27 cellular contexts compared by ENCODE assay signal in the genomic region with DNA sequence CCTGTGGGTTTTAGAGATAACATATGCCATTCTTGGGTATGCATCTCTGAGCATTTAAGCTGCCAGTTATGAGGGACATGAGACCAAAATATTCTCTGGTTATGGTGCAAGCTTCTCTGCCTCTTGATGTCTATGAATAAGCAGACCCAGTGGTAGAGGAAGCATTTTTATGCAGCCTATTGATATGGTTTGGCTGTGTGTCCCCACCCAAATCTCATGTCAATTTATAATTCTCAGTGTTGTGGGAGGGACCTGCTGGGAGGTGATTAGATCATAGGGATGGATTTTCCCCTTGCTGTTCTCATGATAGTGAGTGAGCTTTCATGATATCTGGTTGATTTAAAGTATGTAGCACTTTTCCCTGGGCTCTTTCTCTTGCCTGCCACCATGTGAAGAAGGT.
"Had no signal": no experiment of that assay in that cellular context is flagged by ENCODE, and none has a peak within 500 bp of the region (broad histone marks: within the 10 kb centered on the region; RNA-seq: fewer than 3 reads in every experiment).

No MANE protein-coding gene starts in this region.

- H3K4me1 Mint-ChIP-seq: mesothelial cell of epicardium had no signal

- H3K4me1 ChIP-seq: right lobe of liver, upper lobe of right lung had no signal

- H3K9me3 ChIP-seq: lower lobe of right lung, ovary, right atrium auricular region, right lobe of liver, suprapubic skin, thoracic aorta, upper lobe of right lung had no signal

- H3K36me3 ChIP-seq: left lung, lower lobe of right lung, ovary, right atrium auricular region, right lobe of liver, suprapubic skin, thoracic aorta, tibial artery, upper lobe of right lung had no signal

- ATAC-seq: left colon; left lung; lower lobe of right lung; naive thymus-derived CD8-positive, alpha-beta T cell; right lobe of liver; stimulated activated effector memory CD8-positive, alpha-beta T cell treated with anti-CD3 and anti-CD28 coated beads, Interleukin-12 subunit alpha, Interleukin-12 subunit beta, amount 100 ng/mL, for 72 hours; upper lobe of right lung had no signal

- H3K27me3 Mint-ChIP-seq: naive thymus-derived CD8-positive, alpha-beta T cell; progenitor cell of endocrine pancreas; stimulated activated naive CD8-positive, alpha-beta T cell treated with anti-CD3 and anti-CD28 coated beads, Interleukin-15, Interleukin-2, amounts not matched to agents 100 ng/mL and 50 ng/mL, for 24 hours had no signal

- H3K4me3 ChIP-seq: left lung, lower lobe of right lung, ovary, right atrium auricular region, right lobe of liver, skin epidermis, suprapubic skin, thoracic aorta, tibial artery, upper lobe of right lung had no signal

- H3K9me3 Mint-ChIP-seq: stimulated activated effector memory CD8-positive, alpha-beta T cell treated with anti-CD3 and anti-CD28 coated beads, Interleukin-12 subunit alpha, Interleukin-12 subunit beta, amount 100 ng/mL, for 72 hours had no signal

- H3K4me3 Mint-ChIP-seq: immature natural killer cell; mesothelial cell of epicardium; naive thymus-derived CD8-positive, alpha-beta T cell; stimulated activated effector memory CD8-positive, alpha-beta T cell treated with anti-CD3 and anti-CD28 coated beads, Interleukin-12 subunit alpha, Interleukin-12 subunit beta, amount 100 ng/mL, for 72 hours; stimulated activated naive CD8-positive, alpha-beta T cell treated with anti-CD3 and anti-CD28 coated beads, Interleukin-15, Interleukin-2, amounts not matched to agents 100 ng/mL and 50 ng/mL, for 24 hours had no signal

- DNase-seq: hypothalamus; immature natural killer cell; kidney; left colon; left lung; lower lobe of right lung; mammary epithelial cell; mesendoderm; naive thymus-derived CD8-positive, alpha-beta T cell; ovary; right lobe of liver; stimulated activated CD4-positive, alpha-beta T cell treated with anti-CD3 and anti-CD28 coated beads, Interleukin-12 subunit alpha, Interleukin-12 subunit beta, amount 100 ng/mL, for 4 hours; stimulated activated CD4-positive, alpha-beta T cell treated with anti-CD3 and anti-CD28 coated beads, Interleukin-15, amount 100 ng/mL, for 24 hours; stimulated activated CD4-positive, alpha-beta T cell treated with anti-CD3 and anti-CD28 coated beads, Interleukin-2, amount 100 ng/mL, for 24 hours; stimulated activated CD4-positive, alpha-beta T cell treated with anti-CD3 and anti-CD28 coated beads, Interleukin-4, amount 100 ng/mL, for 24 hours; stimulated activated naive CD4-positive, alpha-beta T cell; tibial artery; trophoblast cell; upper lobe of right lung had no signal

- H3K27me3 ChIP-seq: left lung, ovary, right atrium auricular region, right lobe of liver, suprapubic skin, tibial artery, upper lobe of right lung had no signal

- H3K27ac ChIP-seq: left lung, lower lobe of right lung, ovary, right atrium auricular region, right lobe of liver, suprapubic skin, thoracic aorta, tibial artery, upper lobe of right lung had no signal

- H3K27ac Mint-ChIP-seq: immature natural killer cell; mesothelial cell of epicardium; naive thymus-derived CD8-positive, alpha-beta T cell; progenitor cell of endocrine pancreas; stimulated activated effector memory CD8-positive, alpha-beta T cell treated with anti-CD3 and anti-CD28 coated beads, Interleukin-12 subunit alpha, Interleukin-12 subunit beta, amount 100 ng/mL, for 72 hours; stimulated activated naive CD8-positive, alpha-beta T cell treated with anti-CD3 and anti-CD28 coated beads, Interleukin-15, Interleukin-2, amounts not matched to agents 100 ng/mL and 50 ng/mL, for 24 hours had no signal

- H3K36me3 Mint-ChIP-seq: mesothelial cell of epicardium; stimulated activated effector memory CD8-positive, alpha-beta T cell treated with anti-CD3 and anti-CD28 coated beads, Interleukin-12 subunit alpha, Interleukin-12 subunit beta, amount 100 ng/mL, for 72 hours had no signal
